ENCODE assay signal across 1 cellular context in genomic region chrX:47176101-47176740, GRCh38.
TF ChIP-seq lines count a peak whose summit lies in the region.

No MANE protein-coding gene starts in this region.

TF ChIP-seq in WTC11, 78 proteins besides CTCF, POLR2A, EP300 and RAD21 (continued from another document):
- no peak for TF ChIP-seq ZNF425 (CRISPR knock-in tag; conservative IDR thresholded peaks at IDR 0.05)
- TF ChIP-seq SMAD4 (CRISPR knock-in tag; IDR thresholded peaks at IDR 0.05) = no peak
- TF ChIP-seq KAT7 (CRISPR knock-in tag; IDR thresholded peaks at IDR 0.05; ENCODE audit: borderline replicate concordance) = no peak
- no peak for TF ChIP-seq ELF4 (CRISPR knock-in tag; IDR thresholded peaks at IDR 0.05; ENCODE audit: low read depth)
- no peak for TF ChIP-seq GTF2I (CRISPR knock-in tag; conservative IDR thresholded peaks at IDR 0.05)
- no peak for TF ChIP-seq TEAD4 (CRISPR knock-in tag; IDR thresholded peaks at IDR 0.05)
- no peak for TF ChIP-seq ZNF532 (CRISPR knock-in tag; IDR thresholded peaks at IDR 0.05; ENCODE audit: borderline replicate concordance)
- no peak for TF ChIP-seq SP1 (CRISPR knock-in tag; conservative IDR thresholded peaks at IDR 0.05)
